ENCODE assay signal across 23 cellular contexts in genomic region chr6:63709148-63709547, GRCh38.
"Had no signal": no experiment of that assay in that cellular context is flagged by ENCODE, and none has a peak within 500 bp of the region (broad histone marks: within the 10 kb centered on the region; RNA-seq: fewer than 3 reads in every experiment).

No MANE protein-coding gene starts in this region.

- H3K4me1 Mint-ChIP-seq: mesothelial cell of epicardium had no signal

- ATAC-seq: effector memory CD8-positive, alpha-beta T cell; mucosa of descending colon; natural killer cell treated with Interleukin-12 subunit alpha and Interleukin-12 subunit beta and Interleukin-15 and Interleukin-18, amount 100 ng/mL, for 72 hours; right cardiac atrium; stimulated activated naive B cell treated with anti-CD40 and anti-IgM and Interleukin-4, amounts not matched to agents 10 μg/mL and 1 μg/mL and 100 μg/mL, for 72 hours; stimulated activated naive CD8-positive, alpha-beta T cell treated with anti-CD3 and anti-CD28 coated beads, Interleukin-15, amount 100 ng/mL, for 72 hours; upper lobe of right lung had no signal

- H3K27me3 Mint-ChIP-seq: effector memory CD8-positive, alpha-beta T cell; naive B cell; natural killer cell treated with Interleukin-12 subunit alpha and Interleukin-12 subunit beta and Interleukin-15 and Interleukin-18, amount 100 ng/mL, for 72 hours; stimulated activated naive B cell treated with anti-CD40 and anti-IgM and Interleukin-4, amounts not matched to agents 10 μg/mL and 1 μg/mL and 100 μg/mL, for 72 hours; stimulated activated naive CD8-positive, alpha-beta T cell treated with anti-CD3 and anti-CD28 coated beads, Interleukin-15, amount 100 ng/mL, for 72 hours had no signal

- H3K27ac Mint-ChIP-seq: effector memory CD8-positive, alpha-beta T cell; mesothelial cell of epicardium; naive B cell; natural killer cell treated with Interleukin-12 subunit alpha and Interleukin-12 subunit beta and Interleukin-15 and Interleukin-18, amount 100 ng/mL, for 72 hours; stimulated activated naive B cell treated with anti-CD40 and anti-IgM and Interleukin-4, amounts not matched to agents 10 μg/mL and 1 μg/mL and 100 μg/mL, for 72 hours; stimulated activated naive CD8-positive, alpha-beta T cell treated with anti-CD3 and anti-CD28 coated beads, Interleukin-15, amount 100 ng/mL, for 72 hours had no signal

- H3K4me3 ChIP-seq: mucosa of descending colon, prostate gland, skin epidermis, suprapubic skin, transverse colon, upper lobe of right lung, uterus had no signal

- H3K27ac ChIP-seq: prostate gland, skin epidermis, suprapubic skin, transverse colon, upper lobe of right lung, uterus had no signal

- H3K4me1 ChIP-seq: prostate gland, suprapubic skin, upper lobe of right lung, uterus had no signal

- DNase-seq: cortex of kidney; effector memory CD8-positive, alpha-beta T cell; hypothalamus; immature natural killer cell; islet precursor cell; kidney glomerular epithelial cell; mesenchymal stem cell; mucosa of descending colon; naive B cell; nucleus accumbens; right cardiac atrium; stimulated activated CD4-positive, alpha-beta T cell treated with anti-CD3 and anti-CD28 coated beads, Interleukin-15, amount 100 ng/mL, for 24 hours; stimulated activated CD4-positive, alpha-beta T cell treated with anti-CD3 and anti-CD28 coated beads, Interleukin-2, amount 100 ng/mL, for 48 hours; stimulated activated naive B cell treated with anti-CD40 and anti-IgM and Interleukin-4, amounts not matched to agents 10 μg/mL and 1 μg/mL and 100 μg/mL, for 72 hours; stimulated activated naive CD8-positive, alpha-beta T cell treated with anti-CD3 and anti-CD28 coated beads, Interleukin-15, amount 100 ng/mL, for 72 hours; transverse colon; upper lobe of right lung; uterus had no signal

- H3K36me3 ChIP-seq: prostate gland, uterus had no signal

- H3K9me3 Mint-ChIP-seq: effector memory CD8-positive, alpha-beta T cell; immature natural killer cell; mesothelial cell of epicardium; naive B cell; natural killer cell treated with Interleukin-12 subunit alpha and Interleukin-12 subunit beta and Interleukin-15 and Interleukin-18, amount 100 ng/mL, for 72 hours; stimulated activated naive B cell treated with anti-CD40 and anti-IgM and Interleukin-4, amounts not matched to agents 10 μg/mL and 1 μg/mL and 100 μg/mL, for 72 hours; stimulated activated naive CD8-positive, alpha-beta T cell treated with anti-CD3 and anti-CD28 coated beads, Interleukin-15, amount 100 ng/mL, for 72 hours had no signal

- H3K27me3 ChIP-seq: suprapubic skin, transverse colon, upper lobe of right lung, uterus had no signal

- H3K4me3 Mint-ChIP-seq: effector memory CD8-positive, alpha-beta T cell; immature natural killer cell; mesothelial cell of epicardium; naive B cell; natural killer cell treated with Interleukin-12 subunit alpha and Interleukin-12 subunit beta and Interleukin-15 and Interleukin-18, amount 100 ng/mL, for 72 hours; stimulated activated naive B cell treated with anti-CD40 and anti-IgM and Interleukin-4, amounts not matched to agents 10 μg/mL and 1 μg/mL and 100 μg/mL, for 72 hours; stimulated activated naive CD8-positive, alpha-beta T cell treated with anti-CD3 and anti-CD28 coated beads, Interleukin-15, amount 100 ng/mL, for 72 hours had no signal
